ENCODE assay signal across 8 cellular contexts in genomic region chr12:109020750-109021380, GRCh38. TPM values are rescaled to one million over a fixed set of nuclear protein-coding genes. Genes with fewer than 3 reads are reported as not detected.
DNase-seq lines count a peak whose midpoint lies in the region; ATAC-seq lines count a peak whose summit lies in the region.

A gene with protein sequence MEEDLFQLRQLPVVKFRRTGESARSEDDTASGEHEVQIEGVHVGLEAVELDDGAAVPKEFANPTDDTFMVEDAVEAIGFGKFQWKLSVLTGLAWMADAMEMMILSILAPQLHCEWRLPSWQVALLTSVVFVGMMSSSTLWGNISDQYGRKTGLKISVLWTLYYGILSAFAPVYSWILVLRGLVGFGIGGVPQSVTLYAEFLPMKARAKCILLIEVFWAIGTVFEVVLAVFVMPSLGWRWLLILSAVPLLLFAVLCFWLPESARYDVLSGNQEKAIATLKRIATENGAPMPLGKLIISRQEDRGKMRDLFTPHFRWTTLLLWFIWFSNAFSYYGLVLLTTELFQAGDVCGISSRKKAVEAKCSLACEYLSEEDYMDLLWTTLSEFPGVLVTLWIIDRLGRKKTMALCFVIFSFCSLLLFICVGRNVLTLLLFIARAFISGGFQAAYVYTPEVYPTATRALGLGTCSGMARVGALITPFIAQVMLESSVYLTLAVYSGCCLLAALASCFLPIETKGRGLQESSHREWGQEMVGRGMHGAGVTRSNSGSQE (minus strand): TSS chr12:109021068. CDS start chr12:109020868, 200 bp downstream.

- intact Hi-C loops in left cardiac atrium (cut with DNase I) = no loop called here

- peak; percentile 99 for ATAC-seq in left cardiac atrium
- no peak for ATAC-seq in GM21423 (IDR thresholded peaks at IDR 0.05; ENCODE audit: unreplicated experiment)

- DNase-seq in DMS114 treated with DMSO at 0.1 percent for 48 hours (lab: John Stamatoyannopoulos, UW; ENCODE audit: unreplicated experiment) (peak; percentile 42), M059J (ENCODE audit: low read depth) (peak; percentile 70), RPMI8226 (peak; percentile 66), amniotic epithelial cell (ENCODE audit: low read depth) (peak; percentile 80), left cardiac atrium (peak; percentile 87), pons (ENCODE audit: low spot score) (peak; percentile 69), SKM-1 (lab: John Stamatoyannopoulos, UW; ENCODE audit: unreplicated experiment) (no peak)

RNA-seq across cellular contexts. Expression of the gene that starts here (rescaled TPM):
- not detected in 2 replicates for total RNA-seq in M059J (2014; rRNA removed; shearing (Covaris generic))
- under 1 TPM; 0.10 to 0.12 TPM for total RNA-seq in left cardiac atrium

Comparison
In these comparisons a context has a peak if more than half of its experiments do, and no peak if none do; other contexts are left out.
1. Peak in DNase-seq in M059J; RNA of the gene not detected or under 1 TPM.
2. Peak in DNase-seq and ATAC-seq in left cardiac atrium; RNA of the gene not detected or under 1 TPM.